1 cellular context compared by ENCODE assay signal in the genomic region with DNA sequence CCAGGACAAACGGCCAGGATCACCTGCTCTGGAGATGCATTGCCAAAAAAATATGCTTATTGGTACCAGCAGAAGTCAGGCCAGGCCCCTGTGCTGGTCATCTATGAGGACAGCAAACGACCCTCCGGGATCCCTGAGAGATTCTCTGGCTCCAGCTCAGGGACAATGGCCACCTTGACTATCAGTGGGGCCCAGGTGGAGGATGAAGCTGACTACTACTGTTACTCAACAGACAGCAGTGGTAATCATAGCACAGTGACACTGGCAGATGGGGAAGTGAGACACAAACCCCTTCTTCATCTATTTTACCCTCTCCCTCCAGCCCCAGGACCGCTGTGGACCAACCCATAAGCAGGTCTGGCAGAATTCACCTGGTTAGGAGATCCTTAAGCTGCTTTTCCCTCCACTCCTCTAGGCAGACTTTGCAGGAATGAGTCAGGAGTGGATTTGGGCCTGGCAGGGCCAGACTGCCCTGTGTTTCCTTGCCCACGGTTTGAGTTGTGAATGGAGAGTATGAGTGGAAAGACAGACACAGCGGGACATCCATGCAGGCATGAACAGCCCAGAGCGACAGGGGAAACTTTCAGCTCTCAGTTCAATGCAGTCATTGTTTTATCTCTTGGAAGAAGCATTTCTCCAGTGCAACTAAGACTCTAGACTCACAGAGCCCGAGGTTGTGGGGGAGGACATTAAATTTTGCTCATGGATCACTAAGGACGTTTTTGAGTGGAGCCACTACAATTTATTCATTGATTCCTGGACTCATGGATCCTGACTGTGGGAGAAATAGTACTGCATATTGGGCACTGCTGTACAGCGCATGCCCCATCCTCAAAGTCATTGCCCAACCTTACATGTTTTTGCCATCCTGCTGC.
TF ChIP-seq lines count a peak whose summit lies in the region.

No MANE protein-coding gene starts in this region.

TF ChIP-seq in GM23338, 12 proteins besides CTCF, POLR2A, EP300 and RAD21 (continued from another document):
- TF ChIP-seq, protein P1, sequence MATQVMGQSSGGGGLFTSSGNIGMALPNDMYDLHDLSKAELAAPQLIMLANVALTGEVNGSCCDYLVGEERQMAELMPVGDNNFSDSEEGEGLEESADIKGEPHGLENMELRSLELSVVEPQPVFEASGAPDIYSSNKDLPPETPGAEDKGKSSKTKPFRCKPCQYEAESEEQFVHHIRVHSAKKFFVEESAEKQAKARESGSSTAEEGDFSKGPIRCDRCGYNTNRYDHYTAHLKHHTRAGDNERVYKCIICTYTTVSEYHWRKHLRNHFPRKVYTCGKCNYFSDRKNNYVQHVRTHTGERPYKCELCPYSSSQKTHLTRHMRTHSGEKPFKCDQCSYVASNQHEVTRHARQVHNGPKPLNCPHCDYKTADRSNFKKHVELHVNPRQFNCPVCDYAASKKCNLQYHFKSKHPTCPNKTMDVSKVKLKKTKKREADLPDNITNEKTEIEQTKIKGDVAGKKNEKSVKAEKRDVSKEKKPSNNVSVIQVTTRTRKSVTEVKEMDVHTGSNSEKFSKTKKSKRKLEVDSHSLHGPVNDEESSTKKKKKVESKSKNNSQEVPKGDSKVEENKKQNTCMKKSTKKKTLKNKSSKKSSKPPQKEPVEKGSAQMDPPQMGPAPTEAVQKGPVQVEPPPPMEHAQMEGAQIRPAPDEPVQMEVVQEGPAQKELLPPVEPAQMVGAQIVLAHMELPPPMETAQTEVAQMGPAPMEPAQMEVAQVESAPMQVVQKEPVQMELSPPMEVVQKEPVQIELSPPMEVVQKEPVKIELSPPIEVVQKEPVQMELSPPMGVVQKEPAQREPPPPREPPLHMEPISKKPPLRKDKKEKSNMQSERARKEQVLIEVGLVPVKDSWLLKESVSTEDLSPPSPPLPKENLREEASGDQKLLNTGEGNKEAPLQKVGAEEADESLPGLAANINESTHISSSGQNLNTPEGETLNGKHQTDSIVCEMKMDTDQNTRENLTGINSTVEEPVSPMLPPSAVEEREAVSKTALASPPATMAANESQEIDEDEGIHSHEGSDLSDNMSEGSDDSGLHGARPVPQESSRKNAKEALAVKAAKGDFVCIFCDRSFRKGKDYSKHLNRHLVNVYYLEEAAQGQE (IDR thresholded peaks at IDR 0.05; ENCODE audit: unreplicated experiment): no peak
- TF ChIP-seq, protein P2, sequence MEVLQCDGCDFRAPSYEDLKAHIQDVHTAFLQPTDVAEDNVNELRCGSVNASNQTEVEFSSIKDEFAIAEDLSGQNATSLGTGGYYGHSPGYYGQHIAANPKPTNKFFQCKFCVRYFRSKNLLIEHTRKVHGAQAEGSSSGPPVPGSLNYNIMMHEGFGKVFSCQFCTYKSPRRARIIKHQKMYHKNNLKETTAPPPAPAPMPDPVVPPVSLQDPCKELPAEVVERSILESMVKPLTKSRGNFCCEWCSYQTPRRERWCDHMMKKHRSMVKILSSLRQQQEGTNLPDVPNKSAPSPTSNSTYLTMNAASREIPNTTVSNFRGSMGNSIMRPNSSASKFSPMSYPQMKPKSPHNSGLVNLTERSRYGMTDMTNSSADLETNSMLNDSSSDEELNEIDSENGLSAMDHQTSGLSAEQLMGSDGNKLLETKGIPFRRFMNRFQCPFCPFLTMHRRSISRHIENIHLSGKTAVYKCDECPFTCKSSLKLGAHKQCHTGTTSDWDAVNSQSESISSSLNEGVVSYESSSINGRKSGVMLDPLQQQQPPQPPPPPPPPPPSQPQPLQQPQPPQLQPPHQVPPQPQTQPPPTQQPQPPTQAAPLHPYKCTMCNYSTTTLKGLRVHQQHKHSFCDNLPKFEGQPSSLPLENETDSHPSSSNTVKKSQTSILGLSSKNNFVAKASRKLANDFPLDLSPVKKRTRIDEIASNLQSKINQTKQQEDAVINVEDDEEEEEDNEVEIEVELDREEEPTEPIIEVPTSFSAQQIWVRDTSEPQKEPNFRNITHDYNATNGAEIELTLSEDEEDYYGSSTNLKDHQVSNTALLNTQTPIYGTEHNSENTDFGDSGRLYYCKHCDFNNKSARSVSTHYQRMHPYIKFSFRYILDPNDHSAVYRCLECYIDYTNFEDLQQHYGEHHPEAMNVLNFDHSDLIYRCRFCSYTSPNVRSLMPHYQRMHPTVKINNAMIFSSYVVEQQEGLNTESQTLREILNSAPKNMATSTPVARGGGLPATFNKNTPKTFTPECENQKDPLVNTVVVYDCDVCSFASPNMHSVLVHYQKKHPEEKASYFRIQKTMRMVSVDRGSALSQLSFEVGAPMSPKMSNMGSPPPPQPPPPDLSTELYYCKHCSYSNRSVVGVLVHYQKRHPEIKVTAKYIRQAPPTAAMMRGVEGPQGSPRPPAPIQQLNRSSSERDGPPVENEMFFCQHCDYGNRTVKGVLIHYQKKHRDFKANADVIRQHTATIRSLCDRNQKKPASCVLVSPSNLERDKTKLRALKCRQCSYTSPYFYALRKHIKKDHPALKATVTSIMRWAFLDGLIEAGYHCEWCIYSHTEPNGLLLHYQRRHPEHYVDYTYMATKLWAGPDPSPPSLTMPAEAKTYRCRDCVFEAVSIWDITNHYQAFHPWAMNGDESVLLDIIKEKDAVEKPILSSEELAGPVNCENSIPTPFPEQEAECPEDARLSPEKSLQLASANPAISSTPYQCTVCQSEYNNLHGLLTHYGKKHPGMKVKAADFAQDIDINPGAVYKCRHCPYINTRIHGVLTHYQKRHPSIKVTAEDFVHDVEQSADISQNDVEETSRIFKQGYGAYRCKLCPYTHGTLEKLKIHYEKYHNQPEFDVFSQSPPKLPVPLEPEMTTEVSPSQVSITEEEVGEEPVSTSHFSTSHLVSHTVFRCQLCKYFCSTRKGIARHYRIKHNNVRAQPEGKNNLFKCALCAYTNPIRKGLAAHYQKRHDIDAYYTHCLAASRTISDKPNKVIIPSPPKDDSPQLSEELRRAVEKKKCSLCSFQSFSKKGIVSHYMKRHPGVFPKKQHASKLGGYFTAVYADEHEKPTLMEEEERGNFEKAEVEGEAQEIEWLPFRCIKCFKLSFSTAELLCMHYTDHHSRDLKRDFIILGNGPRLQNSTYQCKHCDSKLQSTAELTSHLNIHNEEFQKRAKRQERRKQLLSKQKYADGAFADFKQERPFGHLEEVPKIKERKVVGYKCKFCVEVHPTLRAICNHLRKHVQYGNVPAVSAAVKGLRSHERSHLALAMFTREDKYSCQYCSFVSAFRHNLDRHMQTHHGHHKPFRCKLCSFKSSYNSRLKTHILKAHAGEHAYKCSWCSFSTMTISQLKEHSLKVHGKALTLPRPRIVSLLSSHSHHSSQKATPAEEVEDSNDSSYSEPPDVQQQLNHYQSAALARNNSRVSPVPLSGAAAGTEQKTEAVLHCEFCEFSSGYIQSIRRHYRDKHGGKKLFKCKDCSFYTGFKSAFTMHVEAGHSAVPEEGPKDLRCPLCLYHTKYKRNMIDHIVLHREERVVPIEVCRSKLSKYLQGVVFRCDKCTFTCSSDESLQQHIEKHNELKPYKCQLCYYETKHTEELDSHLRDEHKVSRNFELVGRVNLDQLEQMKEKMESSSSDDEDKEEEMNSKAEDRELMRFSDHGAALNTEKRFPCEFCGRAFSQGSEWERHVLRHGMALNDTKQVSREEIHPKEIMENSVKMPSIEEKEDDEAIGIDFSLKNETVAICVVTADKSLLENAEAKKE (CRISPR knock-in tag; IDR thresholded peaks at IDR 0.05): no peak
- TF ChIP-seq POLR2AphosphoS5 (IDR thresholded peaks at IDR 0.05; ENCODE audit: low read depth): no peak
- TF ChIP-seq ZNF114 (CRISPR knock-in tag; IDR thresholded peaks at IDR 0.05): no peak
- no peak for TF ChIP-seq STAT1 (IDR thresholded peaks at IDR 0.05; ENCODE audit: unreplicated experiment)
- TF ChIP-seq, protein P3, sequence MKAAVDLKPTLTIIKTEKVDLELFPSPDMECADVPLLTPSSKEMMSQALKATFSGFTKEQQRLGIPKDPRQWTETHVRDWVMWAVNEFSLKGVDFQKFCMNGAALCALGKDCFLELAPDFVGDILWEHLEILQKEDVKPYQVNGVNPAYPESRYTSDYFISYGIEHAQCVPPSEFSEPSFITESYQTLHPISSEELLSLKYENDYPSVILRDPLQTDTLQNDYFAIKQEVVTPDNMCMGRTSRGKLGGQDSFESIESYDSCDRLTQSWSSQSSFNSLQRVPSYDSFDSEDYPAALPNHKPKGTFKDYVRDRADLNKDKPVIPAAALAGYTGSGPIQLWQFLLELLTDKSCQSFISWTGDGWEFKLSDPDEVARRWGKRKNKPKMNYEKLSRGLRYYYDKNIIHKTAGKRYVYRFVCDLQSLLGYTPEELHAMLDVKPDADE (IDR thresholded peaks at IDR 0.05): no peak
- no peak for TF ChIP-seq NANOG (IDR thresholded peaks at IDR 0.05; ENCODE audit: borderline replicate concordance)
- TF ChIP-seq ZNF331 (CRISPR knock-in tag; IDR thresholded peaks at IDR 0.05; ENCODE audit: low read depth): no peak
- TF ChIP-seq CREB1 (CRISPR knock-in tag; IDR thresholded peaks at IDR 0.05; ENCODE audit: low read depth): no peak
